ENCODE assay signal across 22 cellular contexts in the genomic region with DNA sequence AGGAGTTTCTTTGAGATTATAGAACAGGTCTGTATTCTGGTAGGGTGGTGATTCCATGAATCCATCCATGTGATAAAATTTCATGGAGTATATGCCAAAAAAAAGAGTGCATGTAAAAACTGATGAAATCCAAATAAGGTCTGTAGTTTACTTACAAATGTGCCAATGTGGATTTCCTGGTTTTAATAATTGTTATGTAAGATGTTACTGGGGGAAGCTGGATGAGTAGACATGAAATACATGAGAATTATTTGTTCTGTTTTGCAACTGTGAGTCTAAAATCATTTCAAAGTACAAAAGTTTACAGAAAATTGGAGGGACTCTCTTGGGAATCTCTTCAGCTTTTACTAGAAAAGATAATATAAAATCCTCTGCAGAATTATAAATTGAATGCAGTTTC.
"Had no signal": no experiment of that assay in that cellular context is flagged by ENCODE, and none has a peak within 500 bp of the region (broad histone marks: within the 10 kb centered on the region; RNA-seq: fewer than 3 reads in every experiment).

No MANE protein-coding gene starts in this region.

- H3K4me3 ChIP-seq: ascending aorta, breast epithelium, esophagus muscularis mucosa had no signal

- H3K9me3 ChIP-seq: ascending aorta, breast epithelium, esophagus muscularis mucosa had no signal

- H3K27me3 ChIP-seq: ascending aorta, breast epithelium, esophagus muscularis mucosa had no signal

- H3K36me3 ChIP-seq: ascending aorta, breast epithelium, esophagus muscularis mucosa had no signal

- DNase-seq: activated CD4-positive, alpha-beta memory T cell treated with anti-CD3 and anti-CD28 coated beads, Interleukin-2, amount 10 ng/mL, durations not matched to agents 7 days and 5 days; activated CD4-positive, alpha-beta T cell treated with anti-CD3 and anti-CD28 coated beads for 36 hours; activated CD4-positive, alpha-beta T cell treated with anti-CD3 and anti-CD28 coated beads, Interleukin-2, amount 10 ng/mL, durations not matched to agents 7 days and 5 days; activated CD4-positive, alpha-beta T cell treated with anti-CD3 and anti-CD28 coated beads, Interleukin-2, amount 50 U/mL, for 4 hours; activated CD4-positive, CD25-positive, alpha-beta regulatory T cell; activated CD4-positive, CD25-positive, alpha-beta regulatory T cell treated with anti-CD3 and anti-CD28 coated beads, Interleukin-2, amount 50 U/mL, for 72 hours; activated effector memory CD4-positive, alpha-beta T cell treated with anti-CD3 and anti-CD28 coated beads, Interleukin-2, amount 50 U/mL, for 16 hours; activated naive CD4-positive, alpha-beta T cell treated with anti-CD3 and anti-CD28 coated beads for 36 hours; activated naive CD8-positive, alpha-beta T cell treated with anti-CD3 and anti-CD28 coated beads for 36 hours; activated naive CD8-positive, alpha-beta T cell treated with anti-CD3 and anti-CD28 coated beads, Interleukin-2, amount 50 U/mL, for 24 hours; activated T-cell treated with anti-CD3 and anti-CD28 coated beads for 4 hours; activated T-cell treated with anti-CD3 and anti-CD28 coated beads, Interleukin-2, amount 50 U/mL, for 4 hours; cortex of kidney; dermis blood vessel endothelial cell; effector CD4-positive, alpha-beta T cell; effector memory CD8-positive, alpha-beta T cell; foreskin fibroblast; head of caudate nucleus; T-helper 2 cell had no signal

- H3K27ac ChIP-seq: ascending aorta, esophagus muscularis mucosa had no signal

- H3K4me1 ChIP-seq: ascending aorta, breast epithelium had no signal

- ATAC-seq: activated CD4-positive, alpha-beta T cell treated with anti-CD3 and anti-CD28 coated beads for 36 hours; activated naive CD8-positive, alpha-beta T cell treated with anti-CD3 and anti-CD28 coated beads, Interleukin-2, amount 50 U/mL, for 24 hours; activated T-cell treated with anti-CD3 and anti-CD28 coated beads, Interleukin-2, amount 50 U/mL, for 4 hours; effector memory CD8-positive, alpha-beta T cell had no signal
